8 cellular contexts compared by ENCODE assay signal in genomic region chr17:72122002-72122310, GRCh38. TPM values are rescaled to one million over a fixed set of nuclear protein-coding genes. Genes with fewer than 3 reads are reported as not detected.
A peak's percentile ranks its signal among the peaks of the same experiment; 100 is the strongest.
DNase-seq lines count a peak whose midpoint lies in the region; ATAC-seq and TF ChIP-seq lines count a peak whose summit lies in the region.

No MANE protein-coding gene starts in this region.

- in situ Hi-C loops in brain microvascular endothelial cell (cut with HindIII; ENCODE audit: low pct_ligation_motif_present, low sequenced_read_pairs) = no loop called here

- H4K20me1 ChIP-seq in HCT116 (ENCODE audit: insufficient read depth) = no peaks in the 10 kb centered on the region

- BruUV-seq in HCT116 (replicated peaks; lab: Mats Ljungman, UMichigan) = no TSS peak

- H3K36me3 ChIP-seq in ACC112 (ENCODE audit: insufficient read depth, low read length) (no peaks in the 10 kb centered on the region), HCT116 (ENCODE audit: control insufficient read depth in 1 of 2, insufficient read depth in 2 of 2, low read length in 2 of 2) (peaks cover 12 to 19% of the 10 kb centered on the region in 2 experiments), brain microvascular endothelial cell (replicated peaks) (peaks cover 16% of the 10 kb centered on the region), lower lobe of right lung (peaks cover 6% of the 10 kb centered on the region)

- peaks cover 26% of the 10 kb centered on the region for H3K4me1 ChIP-seq in ACC112 (ENCODE audit: control insufficient read depth, insufficient read depth, low read length, unreplicated experiment)
- H3K4me1 ChIP-seq in HCT116 (ENCODE audit: control insufficient read depth in 1 of 2, insufficient read depth in 2 of 2, low read length in 2 of 2) = peaks cover 36 to 62% of the 10 kb centered on the region in 2 experiments
- peaks cover 42% of the 10 kb centered on the region for H3K4me1 ChIP-seq in lower lobe of right lung

- peak overlapping the region; percentile 79 for H3K9ac ChIP-seq in HCT116 (ENCODE audit: low read length)

- peak overlapping the region; percentile 99 for H3K4me2 ChIP-seq in HCT116 (ENCODE audit: low read length)

- no peak for TF ChIP-seq POLR2A in HCT116 (IDR thresholded peaks at IDR 0.05; ENCODE audit: borderline replicate concordance, extremely low read depth, insufficient read depth, insufficient read length)

- H3K79me2 ChIP-seq in ACC112 (ENCODE audit: control insufficient read depth, insufficient read depth, low read length, unreplicated experiment) (no peaks in the 10 kb centered on the region), HCT116 (ENCODE audit: insufficient read depth, low read length) (peaks cover 38% of the 10 kb centered on the region)

- H3K9me3 ChIP-seq in HCT116 (ENCODE audit: control insufficient read depth in 1 of 2, insufficient read depth in 1 of 2, low read depth in 1 of 2, low read length in 2 of 2) = no peaks in the 10 kb centered on the region
- no peaks in the 10 kb centered on the region for H3K9me3 ChIP-seq in lower lobe of right lung

- TF ChIP-seq CTCF in HCT116 (IDR thresholded peaks at IDR 0.05 in 2 of 3, conservative IDR thresholded peaks at IDR 0.05 in 1 of 3; ENCODE audit: borderline replicate concordance in 1 of 3, insufficient read depth in 1 of 3, low read depth in 2 of 3, low read length in 2 of 3) (no peak), brain microvascular endothelial cell (IDR thresholded peaks at IDR 0.05; ENCODE audit: low read depth, low read length, missing control alignments) (peak; percentile 0), lower lobe of right lung (IDR thresholded peaks at IDR 0.05) (no peak)

- POLR2A ChIA-PET in HCT116 (lab: Charles Lee) = interaction anchor here (0.6 to 2.3 kb wide), 3 partner anchors 19 to 272 kb away, joined by 3 to 14 read pairs (median 3); no protein-coding TSS in a partner anchor

- TF ChIP-seq RAD21 in HCT116 (IDR thresholded peaks at IDR 0.05; ENCODE audit: low read depth) = no peak

- RAD21 ChIA-PET in HCT116 (lab: Charles Lee; ENCODE audit: low non-redundant PET in 1 of 2, low total read pairs in 2 of 2, uncharacterized antibody in 2 of 2, unreplicated experiment in 2 of 2) = interaction anchor here in 1 of 2 experiments (0.5 to 1.3 kb wide), 3 partner anchors 54 to 264 kb away, joined by 3 to 6 read pairs (median 5); no protein-coding TSS in a partner anchor

- H3K9me2 ChIP-seq in HCT116 (ENCODE audit: insufficient read depth) = no peaks in the 10 kb centered on the region

- DNase-seq in HCT116 (ENCODE audit: low read depth, low spot score) (no peak), brain microvascular endothelial cell (no peak), lower lobe of right lung (no peak), NCI-H82 treated with DMSO at 0.1 percent for 48 hours (lab: John Stamatoyannopoulos, UW; ENCODE audit: unreplicated experiment) (no peak)

- intact Hi-C loops in HCT116 (cut with micrococcal nuclease) = no loop called here
- intact Hi-C loops in lower lobe of right lung (cut with DNase I) = no loop called here

- H3K27ac ChIP-seq in ACC112 (ENCODE audit: low read depth, low read length) (no peak overlapping the region), HCT116 (ENCODE audit: low read depth, low read length) (peak overlapping the region; percentile 72), brain microvascular endothelial cell (peak overlapping the region; percentile 60), lower lobe of right lung (peak overlapping the region; percentile 53)

- peak overlapping the region; percentile 26 for H2AFZ ChIP-seq in ACC112 (ENCODE audit: low read length, unreplicated experiment)
- H2AFZ ChIP-seq in HCT116 (ENCODE audit: low read depth, low read length, poor library complexity, severe bottlenecking) = no peak overlapping the region

- CTCF ChIA-PET in HCT116 (lab: Charles Lee) = interaction anchor here (0.8 to 2.4 kb wide), 3 partner anchors 223 to 417 kb away, joined by 3 to 16 read pairs (median 6); no protein-coding TSS in a partner anchor

- H3K4me3 ChIP-seq in ACC112 (ENCODE audit: low read depth, low read length) = peak overlapping the region; percentile 80
- H3K4me3 ChIP-seq in HCT116 (replicated peaks in 1 of 2; ENCODE audit: low read depth in 1 of 2, low read length in 2 of 2) = peak overlapping the region; percentile 93 to 99
- peak overlapping the region; percentile 87 for H3K4me3 ChIP-seq in brain microvascular endothelial cell (ENCODE audit: low read depth, low read length)
- peak overlapping the region; percentile 59 for H3K4me3 ChIP-seq in lower lobe of right lung

- ATAC-seq in HCT116 (no peak), lower lobe of right lung (peak in 1 of 2 donors; percentile 3), HG02642 (IDR thresholded peaks at IDR 0.05; ENCODE audit: poor library complexity, unreplicated experiment) (no peak), HG02571 (IDR thresholded peaks at IDR 0.05; ENCODE audit: unreplicated experiment) (no peak), GM18867 (IDR thresholded peaks at IDR 0.05; ENCODE audit: unreplicated experiment) (no peak)

- H3K27me3 ChIP-seq in ACC112 (ENCODE audit: insufficient read depth, low read length) (peaks cover 25% of the 10 kb centered on the region), HCT116 (ENCODE audit: insufficient read depth, low read length) (no peaks in the 10 kb centered on the region), brain microvascular endothelial cell (replicated peaks) (peaks cover 14% of the 10 kb centered on the region), lower lobe of right lung (ENCODE audit: low read depth) (peaks cover 73% of the 10 kb centered on the region)

TF ChIP-seq in HCT116, 20 proteins besides CTCF, POLR2A, EP300 and RAD21:
- 0 out of 2 replicates have a peak, but pooled peaks have one; percentile 8 for TF ChIP-seq POLR2AphosphoS5 (IDR thresholded peaks at IDR 0.05; ENCODE audit: low read depth, low read length)
- TF ChIP-seq EZH2phosphoT487 (IDR thresholded peaks at IDR 0.05; ENCODE audit: borderline replicate concordance) = no peak

RNA-seq across cellular contexts. Expression of gene SOX9, which starts 1.1 kb away (rescaled TPM):
- total RNA-seq in HCT116 (2021; ENCODE audit: unreplicated experiment) (69.2 TPM), lower lobe of right lung (4.3 TPM)
- 36.4 and 38.3 TPM in 2 replicates for polyA plus RNA-seq in HCT116 (2012)

Comparison
In these comparisons a context has a peak if more than half of its experiments do, and no peak if none do; other contexts are left out.
1. RNA of gene SOX9, which starts 1.1 kb away (total RNA-seq): 69.2 TPM in HCT116 (single experiment); 4.3 TPM in lower lobe of right lung (single experiment); every median in the first group is over 10 times any median in the second.
2. Peak in every context shown above with its lines, with median percentiles within 50 percentile points of each other: H3K4me3 ChIP-seq.